ENCODE assay signal across 16 cellular contexts in the genomic region with DNA sequence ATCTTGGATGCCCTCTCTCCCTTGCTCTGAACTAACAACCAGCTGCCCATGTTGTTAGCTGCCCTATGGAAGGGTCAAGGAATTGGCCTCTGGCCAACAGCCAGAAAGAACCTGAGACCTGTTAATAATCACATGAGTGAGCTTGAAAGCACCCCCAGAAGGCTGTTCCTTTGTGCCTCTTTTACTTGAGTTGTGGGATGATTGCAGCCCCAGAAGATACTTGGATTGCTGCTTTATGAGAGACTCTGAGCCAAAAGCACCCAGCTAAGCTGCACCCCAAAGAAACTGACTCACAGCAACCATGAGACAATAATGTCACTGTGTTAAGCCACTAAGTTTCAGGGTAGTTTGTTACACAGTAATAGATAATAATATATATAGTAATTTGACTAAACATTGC.
A peak's percentile ranks its signal among the peaks of the same experiment; 100 is the strongest.
DNase-seq lines count a peak whose midpoint lies in the region; ATAC-seq lines count a peak whose summit lies in the region.
"Had no signal": no experiment of that assay in that cellular context is flagged by ENCODE, and none has a peak within 500 bp of the region (broad histone marks: within the 10 kb centered on the region; RNA-seq: fewer than 3 reads in every experiment).

No MANE protein-coding gene starts in this region.

- ATAC-seq in GM18873 (IDR thresholded peaks at IDR 0.05; ENCODE audit: low FRiP score, unreplicated experiment): no peak
- no peak for ATAC-seq in GM18870 (IDR thresholded peaks at IDR 0.05; ENCODE audit: unreplicated experiment)
- ATAC-seq: effector memory CD8-positive, alpha-beta T cell; GM23338; left cardiac atrium had no signal

- in situ Hi-C loops in ACHN (cut with HindIII; ENCODE audit: low pct_ligation_motif_present, low pct_unique_long_range_greater_than_20kb, low sequenced_read_pairs): no loop called here

- DNase-seq in NCI-H1417 (lab: John Stamatoyannopoulos, UW) (peak in 2 of 3 experiments; percentile 4 to 58), NCI-H1417 treated with DMSO at 0.1 percent for 48 hours (lab: John Stamatoyannopoulos, UW) (no peak), ACHN (peak; percentile 52), HK-2 (ENCODE audit: unreplicated experiment) (peak; percentile 37), left kidney (ENCODE audit: low read depth, low spot score) (peak; percentile 58)
- no peak for DNase-seq in stimulated activated CD4-positive, alpha-beta T cell treated with anti-CD3 and anti-CD28 coated beads, Interleukin-4, amount 100 ng/mL, for 24 hours
- DNase-seq: 8988T; activated CD4-positive, alpha-beta T cell treated with anti-CD3 and anti-CD28 coated beads, Interleukin-2, amount 10 ng/mL, durations not matched to agents 24 days and 14 days; effector memory CD8-positive, alpha-beta T cell; left cardiac atrium; NCI-H1105 treated with DMSO at 0.1 percent for 48 hours; ovary; T1000 had no signal

Comparison
In these comparisons a context has a peak if more than half of its experiments do, and no peak if none do; other contexts are left out.
1. DNase-seq: peak in NCI-H1417 (2 of 3), ACHN (single experiment), HK-2 (single experiment) and left kidney (single experiment); none in NCI-H1417 treated with DMSO at 0.1 percent for 48 hours (single experiment) and stimulated activated CD4-positive, alpha-beta T cell treated with anti-CD3 and anti-CD28 coated beads, Interleukin-4, amount 100 ng/mL, for 24 hours (single experiment).